20 cellular contexts compared by ENCODE assay signal in the genomic region with DNA sequence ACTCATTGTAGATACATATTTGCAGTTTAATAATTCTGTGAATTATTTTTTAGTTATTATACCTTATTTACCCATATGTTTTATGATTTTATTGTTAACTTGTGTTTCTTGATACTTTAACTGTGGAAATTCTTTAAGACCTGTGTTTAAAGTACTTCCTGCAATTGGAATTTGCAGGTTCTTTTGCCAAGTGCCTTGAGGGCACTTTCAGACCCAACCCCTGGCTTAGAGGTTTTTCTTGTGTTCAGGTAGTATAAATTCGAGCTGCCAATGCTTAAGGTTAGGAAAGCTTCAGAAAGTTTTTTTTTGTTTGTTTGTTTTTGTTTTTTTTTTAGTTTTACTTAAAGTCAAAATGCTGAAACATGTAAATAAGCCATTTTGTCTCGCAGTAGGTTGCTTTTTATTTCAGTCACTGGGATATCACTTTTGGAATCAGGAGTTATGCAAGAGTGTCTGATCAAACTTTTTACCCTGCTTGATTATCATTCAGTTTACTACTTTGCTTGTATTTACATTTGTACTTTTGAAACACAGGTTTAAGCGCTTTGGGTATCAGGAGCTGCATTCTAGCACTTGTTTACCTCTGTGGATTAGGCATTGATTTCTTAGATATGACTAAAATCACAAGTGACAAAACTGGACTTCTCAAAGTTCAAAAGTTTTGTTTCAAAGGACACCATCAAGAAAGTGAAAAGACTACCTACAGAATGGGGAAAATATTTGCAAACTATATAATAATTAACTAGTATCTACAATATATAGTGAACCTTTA. TPM values are rescaled to one million over a fixed set of nuclear protein-coding genes. Genes with fewer than 3 reads are reported as not detected.
"Had no signal": no experiment of that assay in that cellular context is flagged by ENCODE, and none has a peak within 500 bp of the region (broad histone marks: within the 10 kb centered on the region; RNA-seq: fewer than 3 reads in every experiment).

No MANE protein-coding gene starts in this region.

- H3K4me1 Mint-ChIP-seq: naive thymus-derived CD8-positive, alpha-beta T cell had no signal

- H3K4me3 Mint-ChIP-seq: naive thymus-derived CD8-positive, alpha-beta T cell; type B pancreatic cell had no signal

- H3K27ac ChIP-seq: colonic mucosa, gastrocnemius medialis, heart right ventricle, neutrophil, psoas muscle had no signal

- H3K9me3 ChIP-seq: colonic mucosa, gastrocnemius medialis, mucosa of descending colon, neutrophil, psoas muscle had no signal

- ATAC-seq: gastrocnemius medialis; heart right ventricle; mucosa of descending colon; naive thymus-derived CD8-positive, alpha-beta T cell; psoas muscle had no signal

- H3K27ac Mint-ChIP-seq: naive thymus-derived CD8-positive, alpha-beta T cell; type B pancreatic cell had no signal

- H3K36me3 ChIP-seq: colonic mucosa, gastrocnemius medialis, heart right ventricle, neutrophil had no signal

- H3K36me3 Mint-ChIP-seq: naive thymus-derived CD8-positive, alpha-beta T cell; type B pancreatic cell had no signal

- H3K4me1 ChIP-seq: colonic mucosa, gastrocnemius medialis, heart right ventricle, psoas muscle had no signal

- H3K27me3 ChIP-seq: colonic mucosa, gastrocnemius medialis, neutrophil had no signal

- DNase-seq: colonic mucosa; dermis blood vessel endothelial cell; erythroblast; gastrocnemius medialis; heart right ventricle; hypothalamus; islet precursor cell; mammary epithelial cell; mucosa of descending colon; naive thymus-derived CD8-positive, alpha-beta T cell; psoas muscle; small intestine; stimulated activated CD4-positive, alpha-beta T cell treated with anti-CD3 and anti-CD28 coated beads, Interleukin-12 subunit alpha, Interleukin-12 subunit beta, amount 100 ng/mL, for 4 hours; stimulated activated naive CD4-positive, alpha-beta T cell treated with Interleukin-2 at 50 U/mL for 16 hours had no signal

- H3K4me3 ChIP-seq: colonic mucosa, gastrocnemius medialis, heart right ventricle, mucosa of descending colon, psoas muscle had no signal

- FAIRE-seq: small intestine, urothelium cell line had no signal

RNA-seq across cellular contexts. Expression of gene TDRD15, which starts 31.8 kb away (rescaled TPM):
- total RNA-seq: colonic mucosa; dermis blood vessel endothelial cell; fibroblast of lung; heart right ventricle; lower leg skin; mammary epithelial cell; mucosa of descending colon; naive thymus-derived CD8-positive, alpha-beta T cell; osteoblast; psoas muscle had no signal
